ENCODE assay signal across 12 cellular contexts in genomic region chr2:20148411-20148810, GRCh38.
DNase-seq lines count a peak whose midpoint lies in the region; ATAC-seq and TF ChIP-seq lines count a peak whose summit lies in the region.
"Had no signal": no experiment of that assay in that cellular context is flagged by ENCODE, and none has a peak within 500 bp of the region (broad histone marks: within the 10 kb centered on the region; RNA-seq: fewer than 3 reads in every experiment).

No MANE protein-coding gene starts in this region.

- peak overlapping the region; percentile 100 for H3K27ac ChIP-seq in Karpas-422 (ENCODE audit: low read length)
- peak overlapping the region; percentile 38 for H3K27ac ChIP-seq in subcutaneous abdominal adipose tissue (ENCODE audit: low read depth, low read length)

- no peak for ATAC-seq in HG02981 (IDR thresholded peaks at IDR 0.05; ENCODE audit: unreplicated experiment)

- peak overlapping the region; percentile 55; the same call in 1 of the 2 replicates for H2AFZ ChIP-seq in Karpas-422 (ENCODE audit: low read length)

- H3K9me3 ChIP-seq in Karpas-422 (ENCODE audit: low read length) (no peaks in the 10 kb centered on the region), mucosa of stomach (ENCODE audit: control insufficient read depth, low read length) (no peaks in the 10 kb centered on the region), subcutaneous abdominal adipose tissue (ENCODE audit: control insufficient read depth in 5 of 5, low read length in 5 of 5) (no peaks in the 10 kb centered on the region)

- H3K4me1 ChIP-seq in Karpas-422 (ENCODE audit: low read length) (peaks cover 83% of the 10 kb centered on the region), mucosa of stomach (ENCODE audit: control insufficient read depth, insufficient read depth, low read length) (peaks cover 66% of the 10 kb centered on the region), subcutaneous abdominal adipose tissue (ENCODE audit: control insufficient read depth in 5 of 5, insufficient read depth in 5 of 5, low read length in 5 of 5) (peaks cover 0 to 24% (median 13%) of the 10 kb centered on the region in 5 donors)

- peak overlapping the region; percentile 48 for H3K4me2 ChIP-seq in Karpas-422 (ENCODE audit: low read depth, low read length, poor library complexity, severe bottlenecking)

- no peaks in the 10 kb centered on the region for H3K79me2 ChIP-seq in Karpas-422 (ENCODE audit: low read length)

- DNase-seq in Karpas-422: no peak
- DNase-seq in chondrocyte (ENCODE audit: low spot score): no peak
- DNase-seq in activated CD8-positive, alpha-beta memory T cell treated with anti-CD3 and anti-CD28 coated beads, Interleukin-2, amount 50 U/mL, for 48 hours: no peak
- DNase-seq in GDM1 (lab: John Stamatoyannopoulos, UW): no peak
- DNase-seq: activated gamma-delta T cell; NCI-H1417 treated with DMSO at 0.1 percent for 48 hours; NCI-H69; stimulated activated CD4-positive, alpha-beta T cell treated with anti-CD3 and anti-CD28 coated beads, Interleukin-4, amount 100 ng/mL, for 4 hours; T1000 had no signal

- H3K9me3 Mint-ChIP-seq in chondrocyte (ENCODE audit: low read depth): no peaks in the 10 kb centered on the region

- H4K20me1 ChIP-seq in Karpas-422 (ENCODE audit: insufficient read depth, low read depth, low read length): no peaks in the 10 kb centered on the region

- H3K4me3 ChIP-seq in Karpas-422 (ENCODE audit: low read length) (no peak overlapping the region), mucosa of stomach (ENCODE audit: low read length) (no peak overlapping the region), subcutaneous abdominal adipose tissue (ENCODE audit: low read depth in 1 of 5, low read length in 5 of 5) (peak overlapping the region in 1 of 5 donors; percentile 22)

- H3K9ac ChIP-seq in Karpas-422 (ENCODE audit: low read length) (peak overlapping the region; percentile 25), mucosa of stomach (ENCODE audit: low read length) (peak overlapping the region; percentile 13), subcutaneous abdominal adipose tissue (ENCODE audit: low read length in 5 of 5) (no peak overlapping the region)

- H3K4me1 Mint-ChIP-seq in chondrocyte (ENCODE audit: low read depth): peaks cover 33% of the 10 kb centered on the region

- no peak overlapping the region for H3K4me3 Mint-ChIP-seq in chondrocyte (ENCODE audit: unreplicated experiment)

- H3K36me3 Mint-ChIP-seq in chondrocyte (ENCODE audit: low read depth): no peaks in the 10 kb centered on the region

- H3K36me3 ChIP-seq in Karpas-422 (ENCODE audit: insufficient read depth, low read length) (no peaks in the 10 kb centered on the region), mucosa of stomach (ENCODE audit: control insufficient read depth, insufficient read depth, low read length) (no peaks in the 10 kb centered on the region), subcutaneous abdominal adipose tissue (ENCODE audit: control insufficient read depth in 5 of 5, insufficient read depth in 5 of 5, low read length in 5 of 5) (no peaks in the 10 kb centered on the region)

- no peaks in the 10 kb centered on the region for H3K9me2 ChIP-seq in Karpas-422 (replicated peaks; ENCODE audit: insufficient read depth, low read length)

- TF ChIP-seq CTCF in chondrocyte (IDR thresholded peaks at IDR 0.05): no peak

- peak overlapping the region; percentile 86 for H3K27ac Mint-ChIP-seq in chondrocyte (ENCODE audit: unreplicated experiment)

- no peaks in the 10 kb centered on the region for H3K27me3 ChIP-seq in Karpas-422 (ENCODE audit: low read length)
- no peaks in the 10 kb centered on the region for H3K27me3 ChIP-seq in mucosa of stomach (ENCODE audit: control insufficient read depth, insufficient read depth, low read length)
- H3K27me3 ChIP-seq in subcutaneous abdominal adipose tissue (ENCODE audit: control insufficient read depth in 5 of 5, insufficient read depth in 4 of 5, low read length in 5 of 5): no peaks in the 10 kb centered on the region

- no peaks in the 10 kb centered on the region for H3K27me3 Mint-ChIP-seq in chondrocyte (ENCODE audit: low read depth)

Comparison
In these comparisons a context has a peak if more than half of its experiments do, and no peak if none do; other contexts are left out.
1. H3K9ac ChIP-seq: peak in Karpas-422 (single experiment) and mucosa of stomach (single experiment); none in subcutaneous abdominal adipose tissue (0 of 5).